8 cellular contexts compared by ENCODE assay signal in genomic region chr2:128028668-128029054, GRCh38. TPM values are rescaled to one million over a fixed set of nuclear protein-coding genes. Genes with fewer than 3 reads are reported as not detected.
DNase-seq lines count a peak whose midpoint lies in the region; ATAC-seq and TF ChIP-seq lines count a peak whose summit lies in the region.

No MANE protein-coding gene starts in this region.

- CTCF ChIA-PET in SK-N-SH (lab: Yijun Ruan, JAX) = interaction anchor here (1.0 to 1.4 kb wide), 2 partner anchors 11 to 35 kb away, joined by 3 to 5 read pairs; no protein-coding TSS in a partner anchor

- TF ChIP-seq EP300 in SK-N-SH (IDR thresholded peaks at IDR 0.05; ENCODE audit: borderline replicate concordance in 1 of 2, low read depth in 1 of 2, low read length in 1 of 2) = no peak

- peaks cover 14% of the 10 kb centered on the region for H3K36me3 Mint-ChIP-seq in activated T-helper 17 cell treated with anti-CD3 and anti-CD28 coated beads, Interleukin-2, amount 50 U/mL, for 72 hours (ENCODE audit: low read depth)
- H3K36me3 Mint-ChIP-seq in immature natural killer cell = no peaks in the 10 kb centered on the region

- H2AFZ ChIP-seq in SK-N-SH (ENCODE audit: low read depth) = peak overlapping the region; percentile 99

- DNase-seq in SK-N-SH = peak; percentile 12
- no peak for DNase-seq in immature natural killer cell
- no peak for DNase-seq in iPS-NIHi7 (ENCODE audit: extremely low spot score)

- H3K9ac ChIP-seq in SK-N-SH = peak overlapping the region; percentile 89; the same call in 1 of the 2 replicates
- H3K9ac ChIP-seq in stomach smooth muscle (ENCODE audit: low read length in 2 of 2) = peak overlapping the region; percentile 51 to 85

- H3K27ac ChIP-seq in SK-N-SH (ENCODE audit: low read depth in 2 of 2, low read length in 1 of 2) = peak overlapping the region; percentile 53 to 81; a peak in 3 of 4 replicates
- peak overlapping the region; percentile 88 for H3K27ac ChIP-seq in stomach smooth muscle (ENCODE audit: low read length)

- H3F3A ChIP-seq in SK-N-SH (replicated peaks; ENCODE audit: insufficient read depth) = peaks cover 6% of the 10 kb centered on the region

- 0% methylated on average over 1 of the region's 1 CpG for WGBS in SK-N-SH (ENCODE audit: low lambda C conversion rate)

- no peaks in the 10 kb centered on the region for H3K9me3 Mint-ChIP-seq in activated T-helper 17 cell treated with anti-CD3 and anti-CD28 coated beads, Interleukin-2, amount 50 U/mL, for 72 hours
- H3K9me3 Mint-ChIP-seq in immature natural killer cell = peaks cover 0 to 3% (median 0%) of the 10 kb centered on the region in 6 donors

- H3K27me3 Mint-ChIP-seq in activated T-helper 17 cell treated with anti-CD3 and anti-CD28 coated beads, Interleukin-2, amount 50 U/mL, for 72 hours = no peaks in the 10 kb centered on the region
- H3K27me3 Mint-ChIP-seq in immature natural killer cell (ENCODE audit: low read depth in 3 of 3) = peaks cover 7 to 12% (median 12%) of the 10 kb centered on the region in 3 donors

- TF ChIP-seq RAD21 in SK-N-SH (IDR thresholded peaks at IDR 0.05; ENCODE audit: low read length) = no peak

- H3K4me3 ChIP-seq in SK-N-SH (ENCODE audit: low read depth in 2 of 2, low read length in 1 of 2) (peak overlapping the region; percentile 84 to 90), stomach smooth muscle (ENCODE audit: low read length in 2 of 2) (peak overlapping the region; percentile 82 to 86)

- H3K4me1 ChIP-seq in SK-N-SH (ENCODE audit: control insufficient read depth in 1 of 2, insufficient read depth in 2 of 2, low read depth in 1 of 2, low read length in 1 of 2) (peaks cover 0 to 3% of the 10 kb centered on the region in 2 experiments; a peak in 2 of 4 replicates), stomach smooth muscle (ENCODE audit: control insufficient read depth, insufficient read depth, low read length) (peaks cover 4% of the 10 kb centered on the region)

- peaks cover 5% of the 10 kb centered on the region for H3K4me1 Mint-ChIP-seq in activated T-helper 17 cell treated with anti-CD3 and anti-CD28 coated beads, Interleukin-2, amount 50 U/mL, for 72 hours
- H3K4me1 Mint-ChIP-seq in immature natural killer cell = peaks cover 21 to 32% of the 10 kb centered on the region in 2 donors

- H3K9me3 ChIP-seq in SK-N-SH (0 out of 2 replicates have a peak, but pooled peaks cover 8% of the 10 kb centered on the region), stomach smooth muscle (ENCODE audit: control insufficient read depth in 2 of 2, low read length in 2 of 2) (no peaks in the 10 kb centered on the region)

- ATAC-seq in SK-N-SH treated with all-trans-retinoic acid at 6 μM for 48 hours = no peak
- no peak for ATAC-seq in activated T-helper 17 cell treated with anti-CD3 and anti-CD28 coated beads, Interleukin-2, amount 50 U/mL, for 72 hours (replicated peaks)
- no peak for ATAC-seq in GM21723 (IDR thresholded peaks at IDR 0.05; ENCODE audit: unreplicated experiment)
- ATAC-seq in HG02840 (IDR thresholded peaks at IDR 0.05; ENCODE audit: low FRiP score, unreplicated experiment) = no peak

- H3K36me3 ChIP-seq in SK-N-SH (replicated peaks in 1 of 2; ENCODE audit: control insufficient read depth in 1 of 2, insufficient read depth in 2 of 2, low read length in 1 of 2) (no peaks in the 10 kb centered on the region), stomach smooth muscle (ENCODE audit: control insufficient read depth in 2 of 2, insufficient read depth in 2 of 2, low read length in 2 of 2) (no peaks in the 10 kb centered on the region)

- POLR2A ChIA-PET in SK-N-SH (lab: Yijun Ruan, JAX) = interaction anchor here (0.6 to 0.8 kb wide), 2 partner anchors 62 to 217 kb away, joined by 3 to 5 read pairs; partner anchors contain the start of gene UGGT1

- H3K9me2 ChIP-seq in SK-N-SH = no peaks in the 10 kb centered on the region

- H3K79me2 ChIP-seq in SK-N-SH (ENCODE audit: insufficient read depth) = peaks cover 33% of the 10 kb centered on the region

- peaks cover 24% of the 10 kb centered on the region for H4K20me1 ChIP-seq in SK-N-SH (ENCODE audit: insufficient read depth)

- TF ChIP-seq CTCF in SK-N-SH (IDR thresholded peaks at IDR 0.05) = no peak

- peak overlapping the region; percentile 94 for H3K4me2 ChIP-seq in SK-N-SH

- H3K4me3 Mint-ChIP-seq in activated T-helper 17 cell treated with anti-CD3 and anti-CD28 coated beads, Interleukin-2, amount 50 U/mL, for 72 hours = peak overlapping the region; percentile 95
- H3K4me3 Mint-ChIP-seq in immature natural killer cell = peak overlapping the region; percentile 74 to 98 (median 91)

- H3K27me3 ChIP-seq in SK-N-SH (ENCODE audit: insufficient read depth) = no peaks in the 10 kb centered on the region
- no peaks in the 10 kb centered on the region for H3K27me3 ChIP-seq in stomach smooth muscle (ENCODE audit: control insufficient read depth in 1 of 2, insufficient read depth in 2 of 2, low read length in 2 of 2)

- H3K27ac Mint-ChIP-seq in activated T-helper 17 cell treated with anti-CD3 and anti-CD28 coated beads, Interleukin-2, amount 50 U/mL, for 72 hours = peak overlapping the region; percentile 14
- H3K27ac Mint-ChIP-seq in immature natural killer cell = peak overlapping the region; percentile 68 to 93 (median 85)

TF ChIP-seq in SK-N-SH, 30 proteins besides CTCF, POLR2A, EP300 and RAD21:
- TF ChIP-seq REST (IDR thresholded peaks at IDR 0.05; ENCODE audit: low read depth, low read length) (no peak), GABPA (IDR thresholded peaks at IDR 0.05; ENCODE audit: low read depth) (no peak), FOSL2 (IDR thresholded peaks at IDR 0.05; ENCODE audit: borderline replicate concordance, low read depth) (no peak), RFX5 (IDR thresholded peaks at IDR 0.05; ENCODE audit: low read length) (no peak), JUND (IDR thresholded peaks at IDR 0.05) (no peak)

TF ChIP-seq in SK-N-SH treated with all-trans-retinoic acid at 6 μM for 48 hours, 23 proteins besides CTCF, POLR2A, EP300 and RAD21 (continues in another document):
- TF ChIP-seq SNAI2 (CRISPR knock-in tag; IDR thresholded peaks at IDR 0.05) = no peak
- no peak for TF ChIP-seq POU6F1 (CRISPR knock-in tag; IDR thresholded peaks at IDR 0.05; ENCODE audit: borderline replicate concordance, low read depth)
- TF ChIP-seq RARB (CRISPR knock-in tag; IDR thresholded peaks at IDR 0.05) = no peak
- TF ChIP-seq TSHZ2 (CRISPR knock-in tag; IDR thresholded peaks at IDR 0.05) = no peak
- TF ChIP-seq CSDC2 (CRISPR knock-in tag; IDR thresholded peaks at IDR 0.05) = no peak
- TF ChIP-seq TCF4 (CRISPR knock-in tag; IDR thresholded peaks at IDR 0.05; ENCODE audit: borderline replicate concordance) = no peak
- no peak for TF ChIP-seq PPARA (CRISPR knock-in tag; IDR thresholded peaks at IDR 0.05; ENCODE audit: borderline replicate concordance)
- TF ChIP-seq ZNF70 (CRISPR knock-in tag; IDR thresholded peaks at IDR 0.05) = no peak
- no peak for TF ChIP-seq CREB5 (CRISPR knock-in tag; IDR thresholded peaks at IDR 0.05; ENCODE audit: low read depth)

RNA-seq across cellular contexts. Expression of gene SAP130, which starts 0.8 kb away (rescaled TPM):
- polyA plus RNA-seq in SK-N-SH (2012; rRNA removed) (16.6 and 19.0 TPM in 2 replicates), immature natural killer cell (10 to 100 TPM in 1 of 3 donors, 1 to 10 TPM in 2; 3.9 to 13.9 (median 4.4) TPM)
- polyA plus RNA-seq in SK-N-SH (2012; cell fraction: cytosol; rRNA removed) = 10.4 and 13.4 TPM in 2 replicates
- polyA plus RNA-seq in SK-N-SH (2012; cell fraction: nucleus; rRNA removed) = 16.8 and 25.9 TPM in 2 replicates
- 10 to 100 TPM; 27.6 to 28.5 TPM for total RNA-seq in activated T-helper 17 cell treated with anti-CD3 and anti-CD28 coated beads, Interleukin-2, amount 50 U/mL, for 72 hours
